8 cellular contexts compared by ENCODE assay signal in the genomic region with DNA sequence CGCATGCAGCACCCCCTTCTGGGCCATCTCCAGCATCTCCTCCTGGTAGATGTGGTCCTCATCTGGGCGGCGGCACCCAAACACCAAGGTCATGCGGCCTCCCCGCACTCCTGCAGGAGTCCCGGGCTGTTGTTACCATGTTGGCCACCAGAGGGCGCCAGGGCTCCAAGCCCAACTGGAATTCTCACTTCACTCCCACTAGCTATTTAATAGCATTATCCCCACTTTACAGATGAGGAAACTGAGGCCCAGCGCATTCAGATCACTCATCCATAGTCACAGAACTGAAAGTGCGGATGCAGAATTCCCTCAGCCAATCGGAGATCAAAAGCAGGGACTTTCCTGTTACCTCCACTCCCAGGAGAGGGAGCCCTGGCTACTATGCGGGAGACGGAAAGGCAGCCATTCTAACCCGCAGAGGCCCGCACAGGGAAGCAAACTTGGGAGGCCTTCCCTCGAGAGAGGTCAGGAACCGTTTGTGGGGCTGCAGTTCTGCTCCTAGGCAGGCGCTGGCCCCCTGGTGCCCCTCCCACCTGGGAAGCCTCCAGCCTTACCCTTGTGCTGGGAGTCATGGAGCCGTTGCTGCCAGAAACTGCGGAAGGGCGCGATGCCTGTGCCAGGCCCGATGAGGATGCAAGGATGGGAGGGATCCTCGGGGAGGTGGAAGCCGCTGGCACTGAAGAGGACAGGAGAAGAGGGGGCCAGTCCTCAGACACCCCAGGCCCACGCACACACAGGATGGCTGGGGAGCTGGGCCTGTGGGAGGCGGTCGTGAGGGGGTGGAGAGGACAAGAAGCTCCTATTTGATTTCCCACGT. TPM values are rescaled to one million over a fixed set of nuclear protein-coding genes. Genes with fewer than 3 reads are reported as not detected.
DNase-seq lines count a peak whose midpoint lies in the region.

No MANE protein-coding gene starts in this region.

- no peak overlapping the region for H3K9ac ChIP-seq in mesenchymal stem cell (ENCODE audit: low read length)

- H3K27me3 ChIP-seq in mesenchymal stem cell (ENCODE audit: control insufficient read depth in 1 of 2, insufficient read depth in 1 of 2, low read length in 2 of 2): peaks cover 4 to 12% of the 10 kb centered on the region in 2 experiments

- WGBS in mesenchymal stem cell: 54% methylated on average over 28 of the region's 28 CpGs

- no peak overlapping the region for H2AFZ ChIP-seq in mesenchymal stem cell (ENCODE audit: low read depth, low read length)

- no peaks in the 10 kb centered on the region for H3K79me1 ChIP-seq in mesenchymal stem cell (replicated peaks; ENCODE audit: low read length, poor library complexity, severe bottlenecking)

- H3K27ac ChIP-seq in mesenchymal stem cell (ENCODE audit: low read length, poor library complexity, severe bottlenecking): no peak overlapping the region

- no peak overlapping the region for H2BK15ac ChIP-seq in mesenchymal stem cell (ENCODE audit: low read depth, poor library complexity, severe bottlenecking)

- no peak overlapping the region for H2BK12ac ChIP-seq in mesenchymal stem cell (ENCODE audit: low read length in 2 of 2)

- no peaks in the 10 kb centered on the region for H3K9me3 ChIP-seq in mesenchymal stem cell (ENCODE audit: control insufficient read depth, low read length)

- no peak overlapping the region for H3K14ac ChIP-seq in mesenchymal stem cell (ENCODE audit: low read length in 2 of 2)

- peaks cover 2% of the 10 kb centered on the region for H3K4me1 ChIP-seq in mesenchymal stem cell (ENCODE audit: control insufficient read depth, insufficient read depth, low read depth, low read length)

- no peak overlapping the region for H2BK120ac ChIP-seq in mesenchymal stem cell (ENCODE audit: low read depth, low read length)

- no peak overlapping the region for H2AK5ac ChIP-seq in mesenchymal stem cell (ENCODE audit: low read length, severe bottlenecking)

- H2BK5ac ChIP-seq in mesenchymal stem cell (ENCODE audit: low read depth, low read length, poor library complexity, severe bottlenecking): no peak overlapping the region

- H3K23ac ChIP-seq in mesenchymal stem cell (ENCODE audit: low read length in 2 of 2): peak overlapping the region in 1 of 2 experiments; percentile 80

- peak; percentile 53 for DNase-seq in NCI-H748 (lab: John Stamatoyannopoulos, UW; ENCODE audit: unreplicated experiment)
- DNase-seq in NCI-H748 treated with DMSO at 0.1 percent for 48 hours (lab: John Stamatoyannopoulos, UW): no peak
- peak; percentile 35 for DNase-seq in NCI-H1694 treated with DMSO at 0.1 percent for 48 hours (lab: John Stamatoyannopoulos, UW)
- DNase-seq in activated CD4-positive, alpha-beta T cell treated with anti-CD3 and anti-CD28 coated beads, Interleukin-2, amount 50 U/mL, for 24 hours (ENCODE audit: low read depth in 1 of 2, low spot score in 1 of 2): peak; percentile 60 to 61
- peak; percentile 14 to 35 for DNase-seq in dermis microvascular lymphatic vessel endothelial cell (ENCODE audit: low read depth in 2 of 2)
- peak; percentile 26 for DNase-seq in mesenchymal stem cell
- DNase-seq in stimulated activated CD8-positive, alpha-beta memory T cell treated with anti-CD3 and anti-CD28 coated beads, Interleukin-15, amount 100 ng/mL, for 48 hours (ENCODE audit: low read depth in 2 of 2): peak; percentile 40 to 51
- DNase-seq in NOMO-1 treated with DMSO at 0.1 percent for 48 hours (lab: John Stamatoyannopoulos, UW; ENCODE audit: unreplicated experiment): no peak

- H3K18ac ChIP-seq in mesenchymal stem cell (ENCODE audit: low read depth in 1 of 2, low read length in 2 of 2): no peak overlapping the region

- H3K4ac ChIP-seq in mesenchymal stem cell (ENCODE audit: low read depth in 1 of 2, low read length in 2 of 2): no peak overlapping the region

- no peaks in the 10 kb centered on the region for H3K36me3 ChIP-seq in mesenchymal stem cell (ENCODE audit: control insufficient read depth in 1 of 2, insufficient read depth in 2 of 2, low read depth in 1 of 2, low read length in 2 of 2)

- H4K91ac ChIP-seq in mesenchymal stem cell (ENCODE audit: low read length): no peak overlapping the region

- H3K4me2 ChIP-seq in mesenchymal stem cell (ENCODE audit: low read length, poor library complexity, severe bottlenecking): no peak overlapping the region

- H4K8ac ChIP-seq in mesenchymal stem cell (ENCODE audit: low read length): no peak overlapping the region

- no peak overlapping the region for H3K4me3 ChIP-seq in mesenchymal stem cell (ENCODE audit: insufficient read depth in 1 of 2, low read depth in 1 of 2, low read length in 2 of 2)

RNA-seq across cellular contexts. Expression of a gene that starts 40.1 kb away (rescaled TPM):
- total RNA-seq in dermis microvascular lymphatic vessel endothelial cell: 0.51 and 0.77 TPM in 2 replicates
- not detected for polyA plus RNA-seq in mesenchymal stem cell (2013, experiment 1 of 2)
- not detected for polyA plus RNA-seq in mesenchymal stem cell (2013, experiment 2 of 2)

Comparison
In these comparisons a context has a peak if more than half of its experiments do, and no peak if none do; other contexts are left out.
1. DNase-seq: peak in NCI-H748 (single experiment), NCI-H1694 treated with DMSO at 0.1 percent for 48 hours (single experiment), activated CD4-positive, alpha-beta T cell treated with anti-CD3 and anti-CD28 coated beads, Interleukin-2, amount 50 U/mL, for 24 hours (2 of 2), dermis microvascular lymphatic vessel endothelial cell (2 of 2), mesenchymal stem cell (single experiment) and stimulated activated CD8-positive, alpha-beta memory T cell treated with anti-CD3 and anti-CD28 coated beads, Interleukin-15, amount 100 ng/mL, for 48 hours (2 of 2); none in NCI-H748 treated with DMSO at 0.1 percent for 48 hours (single experiment) and NOMO-1 treated with DMSO at 0.1 percent for 48 hours (single experiment).